ENCODE assay signal across 9 cellular contexts in genomic region chr9:126325779-126326178, GRCh38. TPM values are rescaled to one million over a fixed set of nuclear protein-coding genes. Genes with fewer than 3 reads are reported as not detected.
DNase-seq lines count a peak whose midpoint lies in the region; ATAC-seq and TF ChIP-seq lines count a peak whose summit lies in the region.
"Had no signal": no experiment of that assay in that cellular context is flagged by ENCODE, and none has a peak within 500 bp of the region (broad histone marks: within the 10 kb centered on the region; RNA-seq: fewer than 3 reads in every experiment).

No MANE protein-coding gene starts in this region.

- CTCF ChIA-PET in CD4-positive, alpha-beta T cell (lab: Charles Lee): interaction anchor here (1.0 to 1.9 kb wide), 3 partner anchors 8 to 173 kb away, joined by 3 to 6 read pairs (median 6); no protein-coding TSS in a partner anchor

- H3K4me1 Mint-ChIP-seq in CD4-positive, alpha-beta T cell (ENCODE audit: low read depth): peaks cover 41% of the 10 kb centered on the region
- peaks cover 9% of the 10 kb centered on the region for H3K4me1 Mint-ChIP-seq in endothelial cell (ENCODE audit: unreplicated experiment)

- no peak overlapping the region for H2AFZ ChIP-seq in OCI-LY1 (ENCODE audit: low read length)

- peak overlapping the region; percentile 87 for H3K27ac Mint-ChIP-seq in CD4-positive, alpha-beta T cell
- H3K27ac Mint-ChIP-seq in endothelial cell (ENCODE audit: unreplicated experiment): peak overlapping the region; percentile 61

- POLR2A ChIA-PET in CD4-positive, alpha-beta T cell (lab: Charles Lee): interaction anchor here (0.8 to 2.1 kb wide), 4 partner anchors 24 to 147 kb away, joined by 3 to 9 read pairs (median 5); no protein-coding TSS in a partner anchor

- H3K9me2 ChIP-seq in OCI-LY1 (ENCODE audit: low read depth, low read length): no peaks in the 10 kb centered on the region

- intact Hi-C loops in CD4-positive, alpha-beta T cell (cut with DNase I, micrococcal nuclease): loop anchor here (2.0 to 5.0 kb wide), 3 partner anchors 71 to 147 kb away; no protein-coding TSS in a partner anchor
- intact Hi-C loops in psoas muscle (cut with DNase I): no loop called here

- no peak for TF ChIP-seq CTCF in CD4-positive, alpha-beta T cell (IDR thresholded peaks at IDR 0.05)
- TF ChIP-seq CTCF in OCI-LY1 (IDR thresholded peaks at IDR 0.05; ENCODE audit: low read length): no peak
- TF ChIP-seq CTCF in endothelial cell (IDR thresholded peaks at IDR 0.05; ENCODE audit: unreplicated experiment): no peak
- TF ChIP-seq CTCF in psoas muscle (IDR thresholded peaks at IDR 0.05): no peak

- H3K79me2 ChIP-seq in OCI-LY1 (ENCODE audit: insufficient read depth, low read length): no peaks in the 10 kb centered on the region

- no peaks in the 10 kb centered on the region for H3F3A ChIP-seq in OCI-LY1 (ENCODE audit: insufficient read depth, low read length)

- no peaks in the 10 kb centered on the region; the same call in 1 of the 2 replicates for H3K36me3 ChIP-seq in OCI-LY1 (ENCODE audit: insufficient read depth, low read length)
- H3K36me3 ChIP-seq in psoas muscle (ENCODE audit: insufficient read depth in 1 of 2, low read depth in 1 of 2): no peaks in the 10 kb centered on the region

- H4K20me1 ChIP-seq in OCI-LY1 (ENCODE audit: insufficient read depth, low read length): no peaks in the 10 kb centered on the region

- no peak overlapping the region for H3K27ac ChIP-seq in CD4-positive, alpha-beta T cell (ENCODE audit: low read depth, low read length)
- no peak overlapping the region for H3K27ac ChIP-seq in OCI-LY1 (ENCODE audit: low read depth, low read length, poor library complexity, severe bottlenecking)
- peak overlapping the region; percentile 71 for H3K27ac ChIP-seq in psoas muscle
- H3K27ac ChIP-seq: RWPE1 had no signal

- no peaks in the 10 kb centered on the region for H3K27me3 ChIP-seq in CD4-positive, alpha-beta T cell (ENCODE audit: control insufficient read depth, insufficient read depth, low read length)
- H3K27me3 ChIP-seq in OCI-LY1 (ENCODE audit: insufficient read depth, low read length) (peaks cover 10% of the 10 kb centered on the region), psoas muscle (ENCODE audit: insufficient read depth in 3 of 3, low read length in 2 of 3) (no peaks in the 10 kb centered on the region)

- H3K4me3 ChIP-seq in OCI-LY1 (ENCODE audit: low read depth, low read length, poor library complexity, severe bottlenecking) (no peak overlapping the region), psoas muscle (peak overlapping the region; percentile 78)

- no peaks in the 10 kb centered on the region for H3K9me3 ChIP-seq in CD4-positive, alpha-beta T cell (ENCODE audit: control insufficient read depth, low read length)
- H3K9me3 ChIP-seq in OCI-LY1 (ENCODE audit: low read length) (peaks cover 7% of the 10 kb centered on the region; the same call in 1 of the 2 replicates), psoas muscle (peaks cover 10% of the 10 kb centered on the region)

- H3K9ac ChIP-seq in OCI-LY1 (ENCODE audit: low read length): no peak overlapping the region; the same call in 1 of the 2 replicates

- peaks cover 15% of the 10 kb centered on the region for H3K36me3 Mint-ChIP-seq in CD4-positive, alpha-beta T cell (ENCODE audit: low read depth)
- peaks cover 8% of the 10 kb centered on the region for H3K36me3 Mint-ChIP-seq in endothelial cell (ENCODE audit: low read depth, unreplicated experiment)

- peak overlapping the region; percentile 92 for H3K4me3 Mint-ChIP-seq in CD4-positive, alpha-beta T cell
- peak overlapping the region; percentile 79 for H3K4me3 Mint-ChIP-seq in endothelial cell (ENCODE audit: unreplicated experiment)

- ATAC-seq in CD4-positive, alpha-beta T cell (ENCODE audit: poor library complexity): no peak
- no peak for ATAC-seq in psoas muscle
- ATAC-seq in HG03565 (IDR thresholded peaks at IDR 0.05; ENCODE audit: unreplicated experiment): no peak
- ATAC-seq in HG03159 (IDR thresholded peaks at IDR 0.05; ENCODE audit: unreplicated experiment): no peak

- peaks cover 2% of the 10 kb centered on the region for H3K9me3 Mint-ChIP-seq in CD4-positive, alpha-beta T cell
- H3K9me3 Mint-ChIP-seq in endothelial cell (ENCODE audit: unreplicated experiment): no peaks in the 10 kb centered on the region

- H3K4me1 ChIP-seq in OCI-LY1 (ENCODE audit: insufficient read depth, low read length, severe bottlenecking) (peaks cover 4% of the 10 kb centered on the region), psoas muscle (peaks cover 33% of the 10 kb centered on the region)

- 90 to 95% (median 91%) methylated on average over 5 of the region's 5 CpGs for WGBS in psoas muscle, 3 donors

- peak overlapping the region; percentile 52; the same call in 1 of the 2 replicates for H3K4me2 ChIP-seq in OCI-LY1 (ENCODE audit: low read length)

- no peak for DNase-seq in CD4-positive, alpha-beta T cell
- DNase-seq in endothelial cell (ENCODE audit: low spot score) (no peak), psoas muscle (no peak), foreskin melanocyte (no peak), OCI-M1 (lab: John Stamatoyannopoulos, UW) (no peak)

- no peaks in the 10 kb centered on the region for H3K27me3 Mint-ChIP-seq in CD4-positive, alpha-beta T cell
- H3K27me3 Mint-ChIP-seq in endothelial cell (ENCODE audit: unreplicated experiment): no peaks in the 10 kb centered on the region

RNA-seq across cellular contexts. Expression of gene MVB12B, which starts 0.8 kb away (rescaled TPM):
- 10 to 100 TPM; 14.3 to 15.3 TPM for total RNA-seq in CD4-positive, alpha-beta T cell
- 18.8 TPM for total RNA-seq in endothelial cell (ENCODE audit: unreplicated experiment)
- total RNA-seq in psoas muscle: 10 to 100 TPM in 3 of 4 donors, 1 to 10 TPM in 1; 7.8 to 25.6 (median 15.1) TPM
- 10 to 100 TPM in 1 of 3 donors, 1 to 10 TPM in 2; 1.5 to 11.6 (median 3.8) TPM for polyA plus RNA-seq in psoas muscle

Comparison
In these comparisons a context has a peak if more than half of its experiments do, and no peak if none do; other contexts are left out.
1. intact Hi-C loops: an anchor here in CD4-positive, alpha-beta T cell (2.0 to 5.0 kb wide); none called in psoas muscle.